ENCODE assay signal across 23 cellular contexts in genomic region chr21:35254752-35255138, GRCh38.
DNase-seq lines count a peak whose midpoint lies in the region; ATAC-seq and TF ChIP-seq lines count a peak whose summit lies in the region.
"Had no signal": no experiment of that assay in that cellular context is flagged by ENCODE, and none has a peak within 500 bp of the region (broad histone marks: within the 10 kb centered on the region; RNA-seq: fewer than 3 reads in every experiment).

No MANE protein-coding gene starts in this region.

- H3K4me1 ChIP-seq in right atrium auricular region (peaks cover 0 to 31% of the 10 kb centered on the region in 2 donors), mammary epithelial cell (ENCODE audit: insufficient read depth, low read length) (peaks cover 20% of the 10 kb centered on the region)

- WGBS in mammary epithelial cell (ENCODE audit: low coverage, missing lambda C conversion rate) = 67% methylated on average over 2 of the region's 2 CpGs

- no peak overlapping the region for H3K4me2 ChIP-seq in mammary epithelial cell (ENCODE audit: insufficient read depth, low read depth, low read length)

- no peaks in the 10 kb centered on the region for H3K79me2 ChIP-seq in mammary epithelial cell (ENCODE audit: insufficient read depth, low read length)

- H2AFZ ChIP-seq in mammary epithelial cell (ENCODE audit: low read depth, low read length) = no peak overlapping the region

- no peak overlapping the region for H3K4me3 ChIP-seq in right atrium auricular region
- no peak overlapping the region for H3K4me3 ChIP-seq in mammary epithelial cell (replicated peaks in 1 of 3; ENCODE audit: insufficient read depth in 1 of 3, low read depth in 2 of 3, low read length in 3 of 3)
- no peak overlapping the region for H3K4me3 ChIP-seq in dorsolateral prefrontal cortex
- H3K4me3 ChIP-seq: body of pancreas, colonic mucosa, GM12878 had no signal

- intact Hi-C loops in Right ventricle myocardium superior (cut with DNase I) (no loop called here), mammary epithelial cell (cut with micrococcal nuclease) (loop anchor here (5.0 to 10.0 kb wide), 3 partner anchors 48 to 360 kb away; no protein-coding TSS in a partner anchor), dorsolateral prefrontal cortex (cut with DNase I) (no loop called here)

- BruUV-seq in mammary epithelial cell (replicated peaks; lab: Mats Ljungman, UMichigan) = TSS peak; percentile 17

- dilution Hi-C loops in mammary epithelial cell (cut with HindIII; ENCODE audit: low sequenced_read_pairs) = no loop called here

- H3K27me3 ChIP-seq in right atrium auricular region (no peaks in the 10 kb centered on the region), mammary epithelial cell (ENCODE audit: insufficient read depth, low read length) (no peaks in the 10 kb centered on the region), dorsolateral prefrontal cortex (peaks cover 0 to 6% (median 0%) of the 10 kb centered on the region in 45 donors)
- H3K27me3 ChIP-seq: body of pancreas, colonic mucosa had no signal

- in situ Hi-C loops in mammary epithelial cell (cut with MboI; ENCODE audit: low sequenced_read_pairs in 2 of 2) = loop anchor here in 1 of 2 donors (25.0 kb wide), 2 partner anchors 367 to 583 kb away; no protein-coding TSS in a partner anchor

- no peak overlapping the region for H3K9ac ChIP-seq in mammary epithelial cell (ENCODE audit: insufficient read depth, low read length)

- DNase-seq in right atrium auricular region (ENCODE audit: low spot score) (no peak), Right ventricle myocardium superior (no peak), mammary epithelial cell (no peak), progenitor cell of endocrine pancreas (ENCODE audit: low spot score, unreplicated experiment) (no peak), NCI-H82 (lab: John Stamatoyannopoulos, UW) (no peak), DMS153 (lab: John Stamatoyannopoulos, UW) (no peak), dorsolateral prefrontal cortex (no peak)
- DNase-seq: activated CD8-positive, alpha-beta T cell treated with anti-CD3 and anti-CD28 coated beads, Interleukin-2, amount 10 ng/mL, durations not matched to agents 7 days and 5 days; activated T-cell treated with anti-CD3 and anti-CD28 coated beads, Interleukin-2, amount 50 U/mL, for 24 hours; body of pancreas; C1 segment of cervical spinal cord; GF-D8; midbrain; NCI-H2107; NCI-H510A treated with DMSO at 0.1 percent for 48 hours; SHP77; stimulated activated CD4-positive, alpha-beta T cell treated with anti-CD3 and anti-CD28 coated beads, Interleukin-4, amount 100 ng/mL, for 1 hour had no signal

- no peaks in the 10 kb centered on the region for H3K27me3 Mint-ChIP-seq in progenitor cell of endocrine pancreas
- H3K27me3 Mint-ChIP-seq: activated T-cell treated with anti-CD3 and anti-CD28 coated beads, Interleukin-2, amount 50 U/mL, for 24 hours had no signal

- H3K27ac Mint-ChIP-seq in progenitor cell of endocrine pancreas = peak overlapping the region; percentile 60
- H3K27ac Mint-ChIP-seq: activated CD8-positive, alpha-beta T cell treated with anti-CD3 and anti-CD28 coated beads, Interleukin-2, amount 10 ng/mL, durations not matched to agents 7 days and 5 days; activated naive CD4-positive, alpha-beta T cell treated with anti-CD3 and anti-CD28 coated beads, Interleukin-2, amount 50 U/mL, for 72 hours; activated T-cell treated with anti-CD3 and anti-CD28 coated beads, Interleukin-2, amount 50 U/mL, for 24 hours; T-helper 1 cell treated with Interleukin-12 subunit alpha and Interleukin-12 subunit beta and Interleukin-4 antibody, amounts not matched to agents 30 μg/mL and 1 μg/mL, for 36 hours; WTC11 had no signal

- H4K20me1 ChIP-seq in mammary epithelial cell (ENCODE audit: insufficient read depth, low read length) = no peaks in the 10 kb centered on the region

- peaks cover 4% of the 10 kb centered on the region for H3K9me3 Mint-ChIP-seq in progenitor cell of endocrine pancreas (ENCODE audit: low read depth)

- no peak for TF ChIP-seq CTCF in right atrium auricular region (IDR thresholded peaks at IDR 0.05)
- TF ChIP-seq CTCF in mammary epithelial cell (conservative IDR thresholded peaks at IDR 0.05 in 1 of 2, IDR thresholded peaks at IDR 0.05 in 1 of 2; ENCODE audit: extremely low read depth in 1 of 2, insufficient read depth in 1 of 2, low read depth in 1 of 2, low read length in 2 of 2) = no peak
- no peak for TF ChIP-seq CTCF in progenitor cell of endocrine pancreas (IDR thresholded peaks at IDR 0.05; ENCODE audit: unreplicated experiment)
- no peak for TF ChIP-seq CTCF in dorsolateral prefrontal cortex (IDR thresholded peaks at IDR 0.05 in 54 of 56, conservative IDR thresholded peaks at IDR 0.05 in 2 of 56; ENCODE audit: low read depth in 1 of 56, partially characterized antibody in 56 of 56)

- peaks cover 34% of the 10 kb centered on the region for H3K4me1 Mint-ChIP-seq in progenitor cell of endocrine pancreas (ENCODE audit: low read depth)

- no peaks in the 10 kb centered on the region for H3K36me3 Mint-ChIP-seq in progenitor cell of endocrine pancreas (ENCODE audit: insufficient read depth)

- CTCF ChIA-PET in mammary epithelial cell (lab: Charles Lee; ENCODE audit: low non-redundant PET) = no interaction called here

- no peaks in the 10 kb centered on the region for H3K9me3 ChIP-seq in right atrium auricular region
- peaks cover 3% of the 10 kb centered on the region for H3K9me3 ChIP-seq in mammary epithelial cell (replicated peaks; ENCODE audit: insufficient read depth, low read length)
- H3K9me3 ChIP-seq: body of pancreas, colonic mucosa had no signal

- H3K4me3 Mint-ChIP-seq in progenitor cell of endocrine pancreas (ENCODE audit: low read depth) = no peak overlapping the region
- H3K4me3 Mint-ChIP-seq: activated CD8-positive, alpha-beta T cell treated with anti-CD3 and anti-CD28 coated beads, Interleukin-2, amount 10 ng/mL, durations not matched to agents 7 days and 5 days; activated T-cell treated with anti-CD3 and anti-CD28 coated beads, Interleukin-2, amount 50 U/mL, for 24 hours; T-helper 1 cell treated with Interleukin-12 subunit alpha and Interleukin-12 subunit beta and Interleukin-4 antibody, amounts not matched to agents 30 μg/mL and 1 μg/mL, for 36 hours; WTC11 had no signal

- no peaks in the 10 kb centered on the region for H3K36me3 ChIP-seq in right atrium auricular region
- H3K36me3 ChIP-seq in mammary epithelial cell (ENCODE audit: insufficient read depth, low read length) = no peaks in the 10 kb centered on the region
- H3K36me3 ChIP-seq: colonic mucosa had no signal

- ATAC-seq in Right ventricle myocardium superior (ENCODE audit: poor library complexity) = no peak
- no peak for ATAC-seq in HG03108 (IDR thresholded peaks at IDR 0.05; ENCODE audit: unreplicated experiment)
- ATAC-seq: activated CD8-positive, alpha-beta T cell treated with anti-CD3 and anti-CD28 coated beads, Interleukin-2, amount 10 ng/mL, durations not matched to agents 7 days and 5 days; activated naive CD4-positive, alpha-beta T cell treated with anti-CD3 and anti-CD28 coated beads, Interleukin-2, amount 50 U/mL, for 72 hours; body of pancreas; GM12878; WTC11 had no signal

- peak overlapping the region; percentile 47 to 86 for H3K27ac ChIP-seq in right atrium auricular region
- peak overlapping the region; percentile 17 for H3K27ac ChIP-seq in mammary epithelial cell (ENCODE audit: insufficient read depth, low read depth, low read length)
- H3K27ac ChIP-seq in dorsolateral prefrontal cortex = no peak overlapping the region
- H3K27ac ChIP-seq: colonic mucosa had no signal

Comparison
In these comparisons a context has a peak if more than half of its experiments do, and no peak if none do; other contexts are left out.
1. H3K27ac ChIP-seq: peak in right atrium auricular region (2 of 2) and mammary epithelial cell (single experiment); none in dorsolateral prefrontal cortex (0 of 59).